In genomic region chr17:45131294-45131615, GRCh38 we compare ENCODE assay signal across 9 cellular contexts.
DNase-seq lines count a peak whose midpoint lies in the region; ATAC-seq, FAIRE-seq and TF ChIP-seq lines count a peak whose summit lies in the region.
"Had no signal": no experiment of that assay in that cellular context is flagged by ENCODE, and none has a peak within 500 bp of the region (broad histone marks: within the 10 kb centered on the region; RNA-seq: fewer than 3 reads in every experiment).

No MANE protein-coding gene starts in this region.

- FAIRE-seq in HTR-8/SVneo (lab: Jason Lieb, UNC): peak; percentile 77

- no peaks in the 10 kb centered on the region for H3K79me2 ChIP-seq in ACC112 (ENCODE audit: control insufficient read depth, insufficient read depth, low read length, unreplicated experiment)
- H3K79me2 ChIP-seq: parathyroid adenoma had no signal

- no peaks in the 10 kb centered on the region for H3K9me3 ChIP-seq in muscle layer of duodenum (ENCODE audit: control insufficient read depth in 1 of 2, low read length in 2 of 2)

- no peak overlapping the region for H2AFZ ChIP-seq in ACC112 (ENCODE audit: low read length, unreplicated experiment)

- H3K4me3 ChIP-seq in ACC112 (ENCODE audit: low read depth, low read length) (peak overlapping the region; percentile 85), cardiac fibroblast (replicated peaks in 1 of 2; ENCODE audit: low read depth in 2 of 2, low read length in 2 of 2) (peak overlapping the region; percentile 82 to 99), muscle layer of duodenum (ENCODE audit: low read depth in 1 of 2, low read length in 2 of 2) (peak overlapping the region; percentile 54 to 87)

- TF ChIP-seq CTCF in cardiac fibroblast (IDR thresholded peaks at IDR 0.05; ENCODE audit: low read depth, low read length): no peak

- H3K27me3 ChIP-seq in ACC112 (ENCODE audit: insufficient read depth, low read length) (no peaks in the 10 kb centered on the region), muscle layer of duodenum (ENCODE audit: low read depth, low read length) (no peaks in the 10 kb centered on the region)

- ATAC-seq in GM18873 (IDR thresholded peaks at IDR 0.05; ENCODE audit: low FRiP score, unreplicated experiment): no peak

- H3K36me3 ChIP-seq in ACC112 (ENCODE audit: insufficient read depth, low read length) (no peaks in the 10 kb centered on the region), muscle layer of duodenum (ENCODE audit: control insufficient read depth in 1 of 2, insufficient read depth in 2 of 2, low read length in 2 of 2) (no peaks in the 10 kb centered on the region)

- DNase-seq in HTR-8/SVneo (ENCODE audit: insufficient read length, low spot score) (no peak), cardiac fibroblast (ENCODE audit: low read depth in 2 of 2) (no peak), HK-2 (ENCODE audit: unreplicated experiment) (no peak), NCI-H1105 (lab: John Stamatoyannopoulos, UW) (no peak)
- no peak for DNase-seq in stimulated activated CD4-positive, alpha-beta T cell treated with anti-CD3 and anti-CD28 coated beads, Interleukin-12 subunit alpha, Interleukin-12 subunit beta, amount 100 ng/mL, for 4 hours

- H3K4me1 ChIP-seq in ACC112 (ENCODE audit: control insufficient read depth, insufficient read depth, low read length, unreplicated experiment) (peaks cover 21% of the 10 kb centered on the region), muscle layer of duodenum (ENCODE audit: control insufficient read depth in 1 of 2, insufficient read depth in 2 of 2, low read length in 2 of 2) (peaks cover 7 to 44% of the 10 kb centered on the region in 2 donors)

- no peak overlapping the region for H3K27ac ChIP-seq in ACC112 (ENCODE audit: low read depth, low read length)
- no peak overlapping the region for H3K27ac ChIP-seq in muscle layer of duodenum (ENCODE audit: low read length)
- H3K27ac ChIP-seq: parathyroid adenoma had no signal
